ENCODE assay signal across 15 cellular contexts in the genomic region with DNA sequence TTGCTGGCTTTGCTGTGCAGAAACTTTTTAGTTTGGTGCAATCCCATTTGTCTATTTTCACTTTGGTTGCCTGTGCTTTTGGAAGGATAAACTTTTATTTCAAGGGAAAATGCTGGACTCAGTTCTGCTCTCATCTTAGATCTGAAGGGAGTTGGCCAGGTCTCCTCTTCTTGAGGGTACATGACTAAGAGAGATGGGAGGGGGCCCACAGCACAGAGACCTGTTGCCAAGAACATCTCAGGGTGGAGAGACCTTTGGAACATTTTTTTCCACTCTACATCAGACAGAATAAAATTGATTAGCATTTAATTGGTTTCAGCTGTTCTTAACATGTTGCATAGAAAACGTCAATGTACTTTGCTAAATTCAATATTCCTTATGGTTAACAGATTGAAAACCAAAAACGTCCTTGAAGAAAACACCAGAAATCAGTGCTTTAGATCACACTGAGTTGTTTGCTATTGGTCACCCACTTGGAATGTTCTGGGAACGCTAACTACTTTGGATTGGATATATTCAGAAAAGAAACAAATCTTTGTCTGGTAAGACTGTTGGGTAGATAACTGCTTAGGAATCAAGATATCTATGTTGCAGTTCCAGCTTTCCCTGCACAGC. TPM values are rescaled to one million over a fixed set of nuclear protein-coding genes. Genes with fewer than 3 reads are reported as not detected.
DNase-seq lines count a peak whose midpoint lies in the region; ATAC-seq and TF ChIP-seq lines count a peak whose summit lies in the region.
"Had no signal": no experiment of that assay in that cellular context is flagged by ENCODE, and none has a peak within 500 bp of the region (broad histone marks: within the 10 kb centered on the region; RNA-seq: fewer than 3 reads in every experiment).

No MANE protein-coding gene starts in this region.

- DNase-seq in AG08395 (ENCODE audit: low spot score) (peak; percentile 72), PC-3 (peak; percentile 25), fibroblast of peridontal ligament (ENCODE audit: extremely low read depth) (peak; percentile 94), omental fat pad (ENCODE audit: low spot score) (no peak), NCI-H526 (lab: John Stamatoyannopoulos, UW) (no peak), RWPE1 (ENCODE audit: low spot score) (no peak)
- no peak for DNase-seq in activated CD4-positive, alpha-beta T cell treated with anti-CD3 and anti-CD28 coated beads for 48 hours
- DNase-seq: activated gamma-delta T cell; natural killer cell; NCI-H1417; NCI-H2227 treated with DMSO at 0.1 percent for 48 hours; retina; stimulated activated CD4-positive, alpha-beta T cell treated with anti-CD3 and anti-CD28 coated beads, Interleukin-4, amount 100 ng/mL, for 24 hours had no signal

- no peaks in the 10 kb centered on the region for H3K9me2 ChIP-seq in PC-3 (replicated peaks; ENCODE audit: low read length)

- intact Hi-C loops in PC-3 (cut with micrococcal nuclease), result no loop called here

- no peaks in the 10 kb centered on the region for H3K79me2 ChIP-seq in PC-3 (ENCODE audit: low read length)

- POLR2A ChIA-PET in PC-3 (lab: Charles Lee; ENCODE audit: unreplicated experiment) (no interaction called here), RWPE1 (lab: Yijun Ruan, JAX; ENCODE audit: low non-redundant PET) (no interaction called here)

- no peak overlapping the region for H2AFZ ChIP-seq in PC-3 (ENCODE audit: low read length)

- no TSS peak for BruUV-seq in PC-3 (replicated peaks; lab: Mats Ljungman, UMichigan)

- H3K27ac ChIP-seq in PC-3 (ENCODE audit: low read length) (no peak overlapping the region), RWPE1 (no peak overlapping the region)

- no peaks in the 10 kb centered on the region for H3F3A ChIP-seq in PC-3 (ENCODE audit: low read length, unreplicated experiment)

- no peaks in the 10 kb centered on the region for H4K20me1 ChIP-seq in PC-3 (ENCODE audit: low read length)

- no peaks in the 10 kb centered on the region for H3K27me3 ChIP-seq in PC-3 (ENCODE audit: low read length)
- H3K27me3 ChIP-seq: breast epithelium had no signal

- no peaks in the 10 kb centered on the region for H3K9me3 ChIP-seq in PC-3 (ENCODE audit: low read length)
- H3K9me3 ChIP-seq: breast epithelium had no signal

- 0 out of 2 replicates have a peak, but pooled peaks cover 7% of the 10 kb centered on the region for H3K4me1 ChIP-seq in PC-3 (ENCODE audit: insufficient read depth, low read length)
- H3K4me1 ChIP-seq: breast epithelium had no signal

- ATAC-seq in PC-3, result no peak
- peak; percentile 84 for ATAC-seq in omental fat pad (ENCODE audit: low FRiP score)
- no peak for ATAC-seq in GM18873 (IDR thresholded peaks at IDR 0.05; ENCODE audit: low FRiP score, unreplicated experiment)
- ATAC-seq: natural killer cell had no signal

- H3K4me2 ChIP-seq in PC-3 (ENCODE audit: low read length), result no peak overlapping the region

- TF ChIP-seq CTCF in PC-3 (conservative IDR thresholded peaks at IDR 0.05; ENCODE audit: low read depth, low read length) (no peak), omental fat pad (IDR thresholded peaks at IDR 0.05) (no peak), RWPE1 (conservative IDR thresholded peaks at IDR 0.05; ENCODE audit: low read depth) (no peak)

- H3K9ac ChIP-seq in PC-3 (ENCODE audit: low read length), result no peak overlapping the region

- CTCF ChIA-PET in PC-3 (lab: Charles Lee), result no interaction called here
- CTCF ChIA-PET in RWPE1 (lab: Yijun Ruan, JAX), result interaction anchor here (0.7 kb wide), 1 partner anchor 14 kb away, joined by 3 read pairs; no protein-coding TSS in a partner anchor

- H3K36me3 ChIP-seq in PC-3 (ENCODE audit: low read depth, low read length), result no peaks in the 10 kb centered on the region
- H3K36me3 ChIP-seq: breast epithelium had no signal

- H3K4me3 ChIP-seq in PC-3 (ENCODE audit: low read length), result no peak overlapping the region
- H3K4me3 ChIP-seq: breast epithelium had no signal

RNA-seq across cellular contexts. Expression of gene FSTL1, which starts 36.4 kb away (rescaled TPM):
- total RNA-seq in PC-3 (2014; rRNA removed) (178 and 185 TPM in 2 replicates), omental fat pad (100 to 1,000 TPM; 532 to 861 (median 705) TPM)

Comparison
In these comparisons a context has a peak if more than half of its experiments do, and no peak if none do; other contexts are left out.
1. DNase-seq: peak in AG08395 (single experiment), PC-3 (single experiment) and fibroblast of peridontal ligament (single experiment); none in omental fat pad (single experiment), NCI-H526 (0 of 2), RWPE1 (single experiment) and activated CD4-positive, alpha-beta T cell treated with anti-CD3 and anti-CD28 coated beads for 48 hours (single experiment).